ENCODE assay signal across 8 cellular contexts in the genomic region with DNA sequence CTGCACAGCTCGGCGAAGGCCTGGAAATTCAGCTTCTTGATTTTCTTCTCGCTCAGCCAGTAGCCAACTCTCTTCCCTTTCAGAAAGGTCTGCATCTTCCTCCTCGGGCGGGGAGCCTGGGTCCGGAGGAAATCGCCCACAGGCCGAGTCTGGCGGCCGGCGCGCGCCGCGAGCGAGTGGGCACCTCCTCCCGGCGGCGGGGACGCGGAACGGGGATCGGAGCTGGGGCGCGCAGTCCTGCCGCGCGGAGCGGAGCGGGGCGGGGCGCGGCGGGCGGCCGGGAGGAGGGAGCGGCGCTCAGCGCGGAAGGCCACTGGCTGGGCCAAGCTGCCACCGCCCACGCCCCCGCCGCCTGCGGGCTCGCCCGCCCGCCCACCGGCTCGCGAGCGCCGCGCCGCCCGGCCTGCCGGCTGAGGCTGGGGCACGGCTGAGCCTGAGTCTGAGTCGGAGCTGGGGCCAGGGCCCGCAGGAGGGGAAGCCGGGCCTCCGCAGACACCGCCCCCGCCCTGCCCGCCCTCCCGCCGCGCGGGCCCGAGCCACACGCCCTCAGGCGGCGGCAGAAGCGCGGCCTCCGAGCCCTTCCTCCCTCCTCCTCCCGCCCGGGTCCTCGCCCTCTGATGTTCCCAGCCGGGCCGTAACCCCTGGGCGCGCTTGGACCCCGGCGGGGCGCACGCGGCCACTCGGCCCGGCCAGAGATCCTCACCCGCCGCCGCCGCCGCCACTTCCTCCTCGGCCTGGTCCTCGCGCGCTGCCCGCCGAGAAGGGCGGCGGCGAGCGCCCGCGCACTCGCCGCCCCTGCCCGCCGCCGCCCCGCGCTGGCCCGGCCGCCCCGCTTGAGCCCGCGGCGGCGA. TPM values are rescaled to one million over a fixed set of nuclear protein-coding genes. Genes with fewer than 3 reads are reported as not detected.
DNase-seq lines count a peak whose midpoint lies in the region; ATAC-seq and TF ChIP-seq lines count a peak whose summit lies in the region.

No MANE protein-coding gene starts in this region.

- H3K27me3 Mint-ChIP-seq in chondrocyte (ENCODE audit: low read depth) = no peaks in the 10 kb centered on the region

- peak; percentile 94 for DNase-seq in AG08396 (ENCODE audit: low spot score)
- peak; percentile 94 for DNase-seq in NCI-H345 (lab: John Stamatoyannopoulos, UW)
- DNase-seq in activated CD4-positive, alpha-beta T cell treated with anti-CD3 and anti-CD28 coated beads for 1 hour = peak; percentile 82
- no peak for DNase-seq in chondrocyte (ENCODE audit: low spot score)
- DNase-seq in left colon = peak; percentile 85 to 91
- peak; percentile 77 to 87 for DNase-seq in stimulated activated CD4-positive, alpha-beta T cell treated with anti-CD3 and anti-CD28 coated beads, Interleukin-1b, Interleukin-23, amount 100 ng/mL, for 4 hours (ENCODE audit: low read depth in 2 of 2)

- intact Hi-C loops in left colon (cut with DNase I, micrococcal nuclease) = no loop called here

- H3K36me3 Mint-ChIP-seq in chondrocyte (ENCODE audit: low read depth) = peaks cover 2% of the 10 kb centered on the region

- no peaks in the 10 kb centered on the region for H3K9me3 Mint-ChIP-seq in chondrocyte (ENCODE audit: low read depth)

- peak overlapping the region; percentile 78 for H3K4me3 Mint-ChIP-seq in chondrocyte (ENCODE audit: unreplicated experiment)

- ATAC-seq in GM18909 (IDR thresholded peaks at IDR 0.05; ENCODE audit: poor library complexity, unreplicated experiment) (peak; percentile 80), HG03139 (IDR thresholded peaks at IDR 0.05; ENCODE audit: unreplicated experiment) (peak; percentile 71), left colon (peak; percentile 83)

- H3K27ac Mint-ChIP-seq in chondrocyte (ENCODE audit: unreplicated experiment) = peak overlapping the region; percentile 45

- peaks cover 25% of the 10 kb centered on the region for H3K4me1 Mint-ChIP-seq in chondrocyte (ENCODE audit: low read depth)

- TF ChIP-seq CTCF in chondrocyte (IDR thresholded peaks at IDR 0.05) = peak; percentile 34

RNA-seq across cellular contexts. Expression of gene ITPK1, which starts 0.4 kb away (rescaled TPM):
- total RNA-seq in chondrocyte = 27.7 to 31.2 TPM (median 28.2 TPM) in 3 replicates
- 100 to 1,000 TPM; 138 to 142 TPM for total RNA-seq in left colon
